ENCODE assay signal across 8 cellular contexts in genomic region chr13:110471833-110472162, GRCh38.
DNase-seq lines count a peak whose midpoint lies in the region; ATAC-seq and TF ChIP-seq lines count a peak whose summit lies in the region.

No MANE protein-coding gene starts in this region.

- no peaks in the 10 kb centered on the region for H3K4me1 Mint-ChIP-seq in central memory CD8-positive, alpha-beta T cell
- no peaks in the 10 kb centered on the region for H3K4me1 Mint-ChIP-seq in type B pancreatic cell (ENCODE audit: unreplicated experiment)

- no peaks in the 10 kb centered on the region for H3K36me3 Mint-ChIP-seq in central memory CD8-positive, alpha-beta T cell (ENCODE audit: insufficient read depth)
- peaks cover 21% of the 10 kb centered on the region for H3K36me3 Mint-ChIP-seq in type B pancreatic cell

- peaks cover 31% of the 10 kb centered on the region for H3K27me3 Mint-ChIP-seq in central memory CD8-positive, alpha-beta T cell
- peaks cover 5% of the 10 kb centered on the region for H3K27me3 Mint-ChIP-seq in type B pancreatic cell

- ATAC-seq in GM18498 (IDR thresholded peaks at IDR 0.05; ENCODE audit: unreplicated experiment): peak; percentile 98
- ATAC-seq in GM21526 (IDR thresholded peaks at IDR 0.05; ENCODE audit: low FRiP score, unreplicated experiment): peak; percentile 97
- peak; percentile 62 for ATAC-seq in central memory CD8-positive, alpha-beta T cell (replicated peaks; ENCODE audit: extremely low read depth, poor library complexity, severe bottlenecking)

- no peaks in the 10 kb centered on the region for H3K9me3 Mint-ChIP-seq in central memory CD8-positive, alpha-beta T cell
- H3K9me3 Mint-ChIP-seq in type B pancreatic cell: no peaks in the 10 kb centered on the region

- H3K27ac ChIP-seq in HL-60 (replicated peaks): no peak overlapping the region

- peaks cover 2% of the 10 kb centered on the region for H3K27me3 ChIP-seq in HL-60 (ENCODE audit: insufficient read depth, poor library complexity, severe bottlenecking)

- TF ChIP-seq CTCF in HL-60 (IDR thresholded peaks at IDR 0.05; ENCODE audit: insufficient read depth, low read length) (no peak), type B pancreatic cell (conservative IDR thresholded peaks at IDR 0.05) (no peak)

- no peak overlapping the region for H3K4me3 Mint-ChIP-seq in central memory CD8-positive, alpha-beta T cell
- H3K4me3 Mint-ChIP-seq in type B pancreatic cell: no peak overlapping the region

- DNase-seq in HL-60 (ENCODE audit: low read depth in 1 of 2, low spot score in 1 of 2): peak; percentile 86 to 88
- DNase-seq in central memory CD8-positive, alpha-beta T cell (ENCODE audit: low spot score in 2 of 2): no peak
- DNase-seq in non-pigmented ciliary epithelial cell (ENCODE audit: low read depth): peak; percentile 57
- DNase-seq in NCI-H1092 treated with DMSO at 0.1 percent for 48 hours (lab: John Stamatoyannopoulos, UW): no peak
- no peak for DNase-seq in cerebellar cortex (ENCODE audit: low spot score)
- DNase-seq in type B pancreatic cell (ENCODE audit: extremely low spot score, unreplicated experiment): no peak

- no peak overlapping the region for H3K4me3 ChIP-seq in HL-60 (replicated peaks; ENCODE audit: insufficient read depth, low read length)

- no peak overlapping the region for H3K27ac Mint-ChIP-seq in central memory CD8-positive, alpha-beta T cell (ENCODE audit: low read depth)
- no peak overlapping the region for H3K27ac Mint-ChIP-seq in type B pancreatic cell

Comparison
In these comparisons a context has a peak if more than half of its experiments do, and no peak if none do; other contexts are left out.
1. DNase-seq: peak in HL-60 (2 of 2) and non-pigmented ciliary epithelial cell (single experiment); none in central memory CD8-positive, alpha-beta T cell (0 of 2), NCI-H1092 treated with DMSO at 0.1 percent for 48 hours (single experiment), cerebellar cortex (single experiment) and type B pancreatic cell (single experiment).
2. Peak in every context shown above with its lines, with median percentiles within 50 percentile points of each other: ATAC-seq.